In the genomic region with DNA sequence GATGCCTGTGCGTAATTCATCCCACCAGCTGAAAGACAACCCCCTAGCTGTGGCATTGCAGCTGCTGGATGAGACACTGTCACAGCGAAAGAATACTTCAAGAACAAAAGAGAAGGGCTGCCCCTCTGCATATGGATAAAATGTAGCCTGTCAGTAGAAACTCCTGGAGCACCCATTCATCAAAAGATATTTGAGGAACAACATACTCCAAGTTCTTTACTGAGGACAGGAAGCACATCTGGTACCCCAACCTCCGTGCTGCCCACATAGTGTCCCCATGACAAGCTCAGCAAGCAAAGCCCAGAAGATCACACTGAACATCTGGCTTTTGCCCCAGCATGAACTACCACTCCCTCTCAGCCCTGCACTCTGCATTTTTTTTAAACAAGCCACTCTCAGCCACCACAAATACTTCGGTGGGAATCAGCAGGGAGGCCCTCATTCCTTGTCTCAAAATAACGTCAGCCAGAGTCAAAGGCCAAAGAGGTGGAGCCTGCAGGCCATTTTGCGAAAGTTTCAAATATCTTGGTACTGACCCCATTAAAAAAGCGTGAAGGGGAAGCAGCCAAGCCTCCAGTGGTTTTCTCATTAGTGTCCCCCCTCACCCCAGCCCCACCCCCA, we compare ENCODE assay signal across 8 cellular contexts. TPM values are rescaled to one million over a fixed set of nuclear protein-coding genes. Genes with fewer than 3 reads are reported as not detected.
A peak's percentile ranks its signal among the peaks of the same experiment; 100 is the strongest.
DNase-seq lines count a peak whose midpoint lies in the region; ATAC-seq and TF ChIP-seq lines count a peak whose summit lies in the region.

No MANE protein-coding gene starts in this region.

- H3K27me3 Mint-ChIP-seq in naive B cell, result no peaks in the 10 kb centered on the region

- H3K36me3 ChIP-seq in esophagus (ENCODE audit: control insufficient read depth in 2 of 2, insufficient read depth in 2 of 2, low read length in 1 of 2), result no peaks in the 10 kb centered on the region

- peak overlapping the region; percentile 44 to 82 (median 46) for H3K27ac Mint-ChIP-seq in naive B cell

- peaks cover 0 to 12% of the 10 kb centered on the region in 2 donors for H3K36me3 Mint-ChIP-seq in naive B cell

- DNase-seq in AG09309 (ENCODE audit: low read depth), result peak; percentile 86
- peak; percentile 85 for DNase-seq in H4 (ENCODE audit: low spot score)
- peak; percentile 28 for DNase-seq in SW480 (ENCODE audit: low spot score)
- DNase-seq in naive B cell, result no peak
- no peak for DNase-seq in NCI-H1092 treated with DMSO at 0.1 percent for 48 hours (lab: John Stamatoyannopoulos, UW)
- DNase-seq in NCI-H1048 (lab: John Stamatoyannopoulos, UW), result no peak

- H3K4me3 Mint-ChIP-seq in naive B cell, result peak overlapping the region; percentile 87 to 100 (median 96)

- peak overlapping the region; percentile 77 to 95 for H3K27ac ChIP-seq in esophagus (ENCODE audit: low read depth in 2 of 2, low read length in 1 of 2)

- 23 to 29% methylated on average over 7 of the region's 7 CpGs for WGBS in esophagus, 2 donors

- H3K9me3 ChIP-seq in esophagus (ENCODE audit: control insufficient read depth in 2 of 2, insufficient read depth in 1 of 2, low read depth in 1 of 2, low read length in 1 of 2), result no peaks in the 10 kb centered on the region

- H3K4me1 ChIP-seq in esophagus (ENCODE audit: control insufficient read depth in 2 of 2, insufficient read depth in 2 of 2, low read length in 1 of 2), result peaks cover 0 to 5% of the 10 kb centered on the region in 2 donors

- H3K4me3 ChIP-seq in AG09309 (ENCODE audit: control insufficient read depth, low read depth, low read length) (peak overlapping the region; percentile 98), esophagus (ENCODE audit: low read depth in 1 of 2, low read length in 2 of 2) (peak overlapping the region; percentile 22 to 72)

- peaks cover 44 to 71% (median 59%) of the 10 kb centered on the region in 3 donors for H3K4me1 Mint-ChIP-seq in naive B cell

- no peak for TF ChIP-seq CTCF in AG09309 (IDR thresholded peaks at IDR 0.05; ENCODE audit: control insufficient read depth, insufficient read depth, low read depth, low read length, missing control alignments)

- ATAC-seq in naive B cell (ENCODE audit: low read depth in 2 of 2) (no peak), GM21786 (IDR thresholded peaks at IDR 0.05; ENCODE audit: unreplicated experiment) (no peak)

- H3K27me3 ChIP-seq in esophagus (ENCODE audit: control insufficient read depth in 1 of 2, insufficient read depth in 2 of 2, low read length in 2 of 2), result no peaks in the 10 kb centered on the region

- H3K9me3 Mint-ChIP-seq in naive B cell, result no peaks in the 10 kb centered on the region

RNA-seq across cellular contexts. Expression of a gene that starts 1.7 kb away (rescaled TPM):
- 13.0 and 18.0 TPM in 2 replicates for total RNA-seq in H4 (2014; rRNA removed; shearing (Covaris generic))
- polyA plus RNA-seq in esophagus (1 to 10 TPM; 4.9 to 7.3 TPM), naive B cell (ENCODE audit: low read depth in 6 of 6) (10 to 100 TPM in 5 of 6 donors, 1 to 10 TPM in 1; 8.0 to 26.6 (median 19.5) TPM)

Comparison
In these comparisons a context has a peak if more than half of its experiments do, and no peak if none do; other contexts are left out.
1. DNase-seq: peak in AG09309 (single experiment), H4 (single experiment) and SW480 (single experiment); none in naive B cell (single experiment), NCI-H1092 treated with DMSO at 0.1 percent for 48 hours (single experiment) and NCI-H1048 (single experiment).